Comparison of ENCODE assay signal across 8 cellular contexts in the genomic region with DNA sequence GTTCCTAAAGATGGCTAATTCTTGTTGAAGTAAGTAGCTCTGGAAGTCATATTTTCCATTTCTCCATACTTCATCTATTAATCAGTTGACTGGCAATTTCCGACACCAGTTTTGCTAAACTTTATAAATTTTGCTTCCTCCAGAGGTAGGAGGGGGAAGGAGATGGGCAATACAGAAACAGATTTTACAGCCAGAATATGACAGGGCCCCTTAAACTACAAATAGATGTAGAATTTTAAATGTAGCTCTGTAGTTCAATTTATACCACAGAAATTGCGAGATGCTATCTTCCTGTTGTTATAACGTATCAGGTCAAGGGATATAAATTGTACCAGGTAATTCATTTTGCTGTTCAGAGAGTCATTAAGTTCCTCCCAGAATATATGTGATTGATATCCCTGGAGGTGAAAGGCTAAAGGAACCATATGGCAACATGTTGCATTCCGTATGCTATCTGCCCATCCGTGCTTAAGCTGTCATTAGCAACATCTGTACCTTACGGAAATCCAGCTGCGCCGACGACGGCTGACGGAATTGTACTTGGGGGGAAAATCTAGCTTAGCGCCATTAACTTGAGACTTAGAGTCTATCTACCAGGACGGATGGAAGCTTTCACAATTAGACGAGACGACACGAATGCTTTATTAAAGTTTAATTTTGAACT. TPM values are rescaled to one million over a fixed set of nuclear protein-coding genes. Genes with fewer than 3 reads are reported as not detected.
DNase-seq lines count a peak whose midpoint lies in the region; ATAC-seq, FAIRE-seq and TF ChIP-seq lines count a peak whose summit lies in the region.

No MANE protein-coding gene starts in this region.

- intact Hi-C loops in K562 (cut with micrococcal nuclease) (loop anchor here (1.0 to 2.0 kb wide), 4 partner anchors 8 to 920 kb away; a partner anchor contains a TSS), left lung (cut with DNase I) (loop anchor here in 1 of 2 donors (10.0 kb wide), 2 partner anchors 54 to 244 kb away; no protein-coding TSS in a partner anchor), stomach (cut with DNase I; ENCODE audit: low total_unique reads) (loop anchor here (10.0 kb wide), 1 partner anchor 54 kb away; no protein-coding TSS in a partner anchor)

- TF ChIP-seq EP300 in K562 (IDR thresholded peaks at IDR 0.05; ENCODE audit: low read length), result no peak
- no peak for TF ChIP-seq EP300 in stomach (IDR thresholded peaks at IDR 0.05)

- H3K9me3 ChIP-seq in K562 (replicated peaks; ENCODE audit: control insufficient read depth, insufficient read depth, low read depth, low read length) (no peaks in the 10 kb centered on the region), left lung (no peaks in the 10 kb centered on the region), stomach (no peaks in the 10 kb centered on the region)

- no peaks in the 10 kb centered on the region for H4K20me1 ChIP-seq in K562 (replicated peaks; ENCODE audit: control insufficient read depth, insufficient read depth, low read length)

- no peaks in the 10 kb centered on the region for H3K9me1 ChIP-seq in K562 (ENCODE audit: control insufficient read depth, insufficient read depth, low read length)

- ATAC-seq in HG02610 (IDR thresholded peaks at IDR 0.05; ENCODE audit: unreplicated experiment) (peak; percentile 7), K562 (peak; percentile 12), left lung (no peak), GM19328 (IDR thresholded peaks at IDR 0.05; ENCODE audit: unreplicated experiment) (no peak)

- peaks cover 46% of the 10 kb centered on the region; the same call in 2 of the 3 replicates for H3K79me2 ChIP-seq in K562 (ENCODE audit: control insufficient read depth, insufficient read depth, low read length)

- POLR2A ChIA-PET in K562 (lab: Yijun Ruan, JAX), result interaction anchor here (0.7 to 3.0 kb wide), 12 partner anchors 8 to 920 kb away, joined by 3 to 33 read pairs (median 4); a partner anchor contains a TSS

- H3K4me2 ChIP-seq in K562 (ENCODE audit: insufficient read depth, low read length), result peak overlapping the region; percentile 97

- H3K36me3 ChIP-seq in K562 (ENCODE audit: control insufficient read depth, insufficient read depth, low read length), result no peaks in the 10 kb centered on the region; the same call in 2 of the 3 replicates
- H3K36me3 ChIP-seq in left lung, result no peaks in the 10 kb centered on the region
- H3K36me3 ChIP-seq in stomach, result no peaks in the 10 kb centered on the region

- H3K27ac ChIP-seq in K562 (ENCODE audit: extremely low read depth, low read depth, low read length), result peak overlapping the region; percentile 98
- H3K27ac ChIP-seq in left lung, result peak overlapping the region; percentile 99 to 100
- H3K27ac ChIP-seq in stomach, result peak overlapping the region; percentile 99 to 100 (median 100)

- under 1% methylated on average over 16 of the region's 16 CpGs for WGBS in K562 (ENCODE audit: insufficient coverage, low coverage, missing lambda C conversion rate)
- WGBS in stomach, 5 donors, result 3 to 5% (median 3%) methylated on average over 16 of the region's 16 CpGs

- TF ChIP-seq CTCF in K562 (IDR thresholded peaks at IDR 0.05 in 2 of 3, conservative IDR thresholded peaks at IDR 0.05 in 1 of 3; ENCODE audit: insufficient read depth in 2 of 3, low read depth in 1 of 3, low read length in 3 of 3), result no peak
- TF ChIP-seq CTCF in left lung (IDR thresholded peaks at IDR 0.05), result no peak
- TF ChIP-seq CTCF in stomach (IDR thresholded peaks at IDR 0.05), result no peak

- in situ Hi-C loops in K562 (cut with MboI), result loop anchor here (25.0 kb wide), 1 partner anchor 871 kb away; no protein-coding TSS in a partner anchor

- H3K27me3 ChIP-seq in K562 (ENCODE audit: control insufficient read depth in 2 of 2, insufficient read depth in 2 of 2, low read length in 2 of 2), result no peaks in the 10 kb centered on the region
- no peaks in the 10 kb centered on the region for H3K27me3 ChIP-seq in left lung
- no peaks in the 10 kb centered on the region for H3K27me3 ChIP-seq in stomach

- H3K9ac ChIP-seq in K562 (ENCODE audit: insufficient read depth in 1 of 2, low read depth in 2 of 2, low read length in 2 of 2), result peak overlapping the region; percentile 94

- CTCF ChIA-PET in K562 (lab: Yijun Ruan, JAX; ENCODE audit: low intra/inter-chr PET ratio), result no interaction called here

- H3K4me1 ChIP-seq in K562 (replicated peaks in 1 of 2; ENCODE audit: control insufficient read depth in 2 of 2, insufficient read depth in 2 of 2, low read length in 2 of 2) (peaks cover 6 to 30% of the 10 kb centered on the region in 2 experiments; a peak in 4 of 5 replicates), left lung (peaks cover 5 to 37% of the 10 kb centered on the region in 2 donors), stomach (peaks cover 18 to 50% (median 34%) of the 10 kb centered on the region in 4 donors)

- BruUV-seq in K562 (replicated peaks; lab: Mats Ljungman, UMichigan), result TSS peak; percentile 71

- H3K4me3 ChIP-seq in K562 (peak overlapping the region; percentile 88), left lung (peak overlapping the region; percentile 71), stomach (peak overlapping the region; percentile 57 to 88 (median 64))

- peak overlapping the region; percentile 87 for H2AFZ ChIP-seq in K562 (ENCODE audit: low read depth, low read length)

- no peak for TF ChIP-seq RAD21 in K562 (CRISPR knock-in tag; conservative IDR thresholded peaks at IDR 0.05 in 1 of 2, IDR thresholded peaks at IDR 0.05 in 1 of 2)

- DNase-seq in NCI-H1092 treated with DMSO at 0.1 percent for 48 hours (lab: John Stamatoyannopoulos, UW), result peak; percentile 58
- no peak for DNase-seq in NCI-H1092 (lab: John Stamatoyannopoulos, UW)
- peak; percentile 44 for DNase-seq in NOMO-1 treated with DMSO at 0.1 percent for 48 hours (lab: John Stamatoyannopoulos, UW; ENCODE audit: unreplicated experiment)
- DNase-seq in K562 (ENCODE audit: extremely low read depth in 1 of 4, low spot score in 3 of 4), result peak in 2 of 4 experiments; percentile 52 to 80
- peak in 1 of 2 donors; percentile 66 for DNase-seq in left lung
- no peak for DNase-seq in stomach

- FAIRE-seq in K562 (lab: Jason Lieb, UNC), result peak; percentile 80

- TF ChIP-seq POLR2A in K562 (conservative IDR thresholded peaks at IDR 0.05) (no peak), stomach (IDR thresholded peaks at IDR 0.05) (no peak)

TF ChIP-seq in K562, 482 proteins besides CTCF, POLR2A, EP300 and RAD21 (continues in another document):
- no peak for TF ChIP-seq ZNF140 (CRISPR knock-in tag; IDR thresholded peaks at IDR 0.05)
- 0 out of 2 replicates have a peak, but pooled peaks have one; percentile 35 for TF ChIP-seq ZFP1 (CRISPR knock-in tag; IDR thresholded peaks at IDR 0.05)
- TF ChIP-seq SETDB1 (IDR thresholded peaks at IDR 0.05; ENCODE audit: low read length), result no peak
- TF ChIP-seq BHLHE40 (IDR thresholded peaks at IDR 0.05; ENCODE audit: low read length), result no peak
- 0 out of 2 replicates have a peak, but pooled peaks have one; percentile 20 for TF ChIP-seq SOX6 (IDR thresholded peaks at IDR 0.05)
- peak; percentile 38; the same call in 1 of the 2 replicates for TF ChIP-seq ARID1B (IDR thresholded peaks at IDR 0.05)
- TF ChIP-seq KHSRP (IDR thresholded peaks at IDR 0.05), result no peak
- no peak for TF ChIP-seq PURB (CRISPR knock-in tag; IDR thresholded peaks at IDR 0.05; ENCODE audit: low read depth)
- no peak for TF ChIP-seq GTF2A2 (tag; IDR thresholded peaks at IDR 0.05)
- TF ChIP-seq SMAD3 (CRISPR knock-in tag; conservative IDR thresholded peaks at IDR 0.05), result no peak
- peak; percentile 67; the same call in 1 of the 2 replicates for TF ChIP-seq NFRKB (IDR thresholded peaks at IDR 0.05; ENCODE audit: low read depth)
- TF ChIP-seq MEF2D (tag; conservative IDR thresholded peaks at IDR 0.05; ENCODE audit: low read depth), result 0 out of 2 replicates have a peak, but pooled peaks have one; percentile 59
- TF ChIP-seq ZNF695 (CRISPR knock-in tag; IDR thresholded peaks at IDR 0.05), result no peak
- no peak for TF ChIP-seq MTA2 (IDR thresholded peaks at IDR 0.05; ENCODE audit: low read depth)
- TF ChIP-seq, protein P1, sequence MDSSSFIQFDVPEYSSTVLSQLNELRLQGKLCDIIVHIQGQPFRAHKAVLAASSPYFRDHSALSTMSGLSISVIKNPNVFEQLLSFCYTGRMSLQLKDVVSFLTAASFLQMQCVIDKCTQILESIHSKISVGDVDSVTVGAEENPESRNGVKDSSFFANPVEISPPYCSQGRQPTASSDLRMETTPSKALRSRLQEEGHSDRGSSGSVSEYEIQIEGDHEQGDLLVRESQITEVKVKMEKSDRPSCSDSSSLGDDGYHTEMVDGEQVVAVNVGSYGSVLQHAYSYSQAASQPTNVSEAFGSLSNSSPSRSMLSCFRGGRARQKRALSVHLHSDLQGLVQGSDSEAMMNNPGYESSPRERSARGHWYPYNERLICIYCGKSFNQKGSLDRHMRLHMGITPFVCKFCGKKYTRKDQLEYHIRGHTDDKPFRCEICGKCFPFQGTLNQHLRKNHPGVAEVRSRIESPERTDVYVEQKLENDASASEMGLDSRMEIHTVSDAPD (CRISPR knock-in tag; IDR thresholded peaks at IDR 0.05), result no peak
- TF ChIP-seq MAFK (IDR thresholded peaks at IDR 0.05; ENCODE audit: low read length), result no peak

RNA-seq across cellular contexts. Expression of a gene that starts 8.4 kb away (rescaled TPM):
- total RNA-seq in K562 (2011; cell fraction: chromatin; rRNA removed; ENCODE audit: low replicate concordance), result 5.8 and 8.4 TPM in 2 replicates
- 4.6 and 5.5 TPM in 2 replicates for total RNA-seq in K562 (2011; cell fraction: nucleolus; rRNA removed)
- total RNA-seq in K562 (2011; cell fraction: nucleoplasm; rRNA removed), result 5.2 and 5.6 TPM in 2 replicates
- total RNA-seq in K562 (2014; rRNA removed), result 0.95 and 1.3 TPM in 2 replicates
- total RNA-seq in K562 (2014; rRNA removed; fragmentation: Illumina TruSeq; extraction: Trizol), result 1.3 and 1.4 TPM in 2 replicates
- 0.94 and 1.1 TPM in 2 replicates for total RNA-seq in K562 (2015; rRNA removed; fragmentation: Illumina TruSeq; extraction: Trizol)
- 5.1 and 5.6 TPM in 2 replicates for total RNA-seq in K562 (2021)
- 1.3 and 2.1 TPM in 2 replicates for polyA plus RNA-seq in K562 (2011; rRNA removed)
- polyA plus RNA-seq in K562 (2011; cell fraction: cytosol; rRNA removed), result 1.5 and 1.6 TPM in 2 replicates
- polyA plus RNA-seq in K562 (2011; cell fraction: nucleus; rRNA removed), result 6.8 and 9.0 TPM in 2 replicates
- 2.3 and 2.9 TPM in 2 replicates for polyA plus RNA-seq in K562 (2012)
- 3.9 and 4.6 TPM in 2 replicates for polyA plus RNA-seq in K562 (2014; fragmentation: Illumina TruSeq; extraction: Trizol)
- 1 to 10 TPM; 1.3 to 2.1 TPM for polyA plus RNA-seq in K562 (2014; fragmentation: Nextera tagmentation; extraction: Ambion mirVana)
- polyA plus RNA-seq in K562 (2014; rRNA removed), result 2.5 and 3.2 TPM in 2 replicates
- polyA minus RNA-seq in K562 (2011; rRNA and poly(A)+ RNA removed), result 0.88 and 1.8 TPM in 2 replicates
- 1.0 and 3.6 TPM in 2 replicates for polyA minus RNA-seq in K562 (2011; cell fraction: cytosol; rRNA and poly(A)+ RNA removed)
- 4.2 and 5.6 TPM in 2 replicates for polyA minus RNA-seq in K562 (2011; cell fraction: nucleus; rRNA and poly(A)+ RNA removed)
- 1 to 10 TPM; 3.5 to 5.0 TPM for total RNA-seq in left lung
- 10 to 100 TPM in 2 of 5 donors, 1 to 10 TPM in 1, not detected in 2; 7.7 to 17.4 (median 13.8) TPM for total RNA-seq in stomach
- 10 to 100 TPM in 1 of 3 donors, 1 to 10 TPM in 2; 4.7 to 20.7 (median 4.7) TPM for polyA plus RNA-seq in stomach

Comparison
In these comparisons a context has a peak if more than half of its experiments do, and no peak if none do; other contexts are left out.
1. DNase-seq: peak in NCI-H1092 treated with DMSO at 0.1 percent for 48 hours (single experiment) and NOMO-1 treated with DMSO at 0.1 percent for 48 hours (single experiment); none in NCI-H1092 (single experiment) and stomach (single experiment).
2. ATAC-seq: peak in HG02610 (single experiment) and K562 (single experiment); none in left lung (single experiment) and GM19328 (single experiment).
3. Peak in every context shown above with its lines, with median percentiles within 50 percentile points of each other: H3K27ac ChIP-seq and H3K4me3 ChIP-seq.